ENCODE assay signal across 18 cellular contexts in genomic region chr16:84686702-84687298, GRCh38. TPM values are rescaled to one million over a fixed set of nuclear protein-coding genes. Genes with fewer than 3 reads are reported as not detected.
A peak's percentile ranks its signal among the peaks of the same experiment; 100 is the strongest.
DNase-seq lines count a peak whose midpoint lies in the region; ATAC-seq and TF ChIP-seq lines count a peak whose summit lies in the region.
"Had no signal": no experiment of that assay in that cellular context is flagged by ENCODE, and none has a peak within 500 bp of the region (broad histone marks: within the 10 kb centered on the region; RNA-seq: fewer than 3 reads in every experiment).

No MANE protein-coding gene starts in this region.

- ATAC-seq in IMR-90 (ENCODE audit: low read depth) (no peak), HG02938 (IDR thresholded peaks at IDR 0.05; ENCODE audit: unreplicated experiment) (no peak), GM18498 (IDR thresholded peaks at IDR 0.05; ENCODE audit: unreplicated experiment) (no peak)

- 90% methylated on average over 2 of the region's 6 CpGs; no CpG with 5 or more reads in 1 of the 2 experiments for WGBS in IMR-90 (ENCODE audit: extremely low coverage in 2 of 2, insufficient read length in 1 of 2), 2 experiments

- H3K18ac ChIP-seq in IMR-90 (ENCODE audit: low read depth, low read length): no peak overlapping the region

- peak overlapping the region; percentile 85; the same call in 2 of the 3 replicates for H2BK15ac ChIP-seq in IMR-90 (ENCODE audit: low read depth, low read length)

- H3K4me2 ChIP-seq in IMR-90 (ENCODE audit: low read depth, low read length) (no peak overlapping the region), osteoblast (ENCODE audit: insufficient read depth, low read length) (no peak overlapping the region)
- H3K4me2 ChIP-seq: KMS-11, PC-9 had no signal

- intact Hi-C loops in IMR-90 (cut with micrococcal nuclease): no loop called here

- peak overlapping the region; percentile 76; the same call in 1 of the 2 replicates for H2BK120ac ChIP-seq in IMR-90 (ENCODE audit: low read depth, low read length)

- H3K4me3 ChIP-seq in IMR-90 (ENCODE audit: insufficient read depth, low read depth, low read length): no peak overlapping the region
- no peak overlapping the region for H3K4me3 ChIP-seq in WERI-Rb-1 (ENCODE audit: low read depth, low read length)
- no peak overlapping the region for H3K4me3 ChIP-seq in osteoblast (ENCODE audit: insufficient read depth, low read length)
- H3K4me3 ChIP-seq: PC-9, skin epidermis had no signal

- no peaks in the 10 kb centered on the region for H4K20me1 ChIP-seq in IMR-90 (ENCODE audit: insufficient read depth, low read length)
- no peaks in the 10 kb centered on the region for H4K20me1 ChIP-seq in osteoblast (ENCODE audit: insufficient read depth, low read length)

- H4K91ac ChIP-seq in IMR-90 (ENCODE audit: insufficient read depth, low read depth, low read length): peak overlapping the region; percentile 39; the same call in 1 of the 2 replicates

- peaks cover 9% of the 10 kb centered on the region for H3K4me1 ChIP-seq in IMR-90 (ENCODE audit: control insufficient read depth, insufficient read depth, low read length)
- peaks cover 18% of the 10 kb centered on the region for H3K4me1 ChIP-seq in osteoblast (ENCODE audit: insufficient read depth, low read length)

- BruUV-seq in IMR-90 (replicated peaks; lab: Mats Ljungman, UMichigan): no TSS peak

- H3K23ac ChIP-seq in IMR-90 (ENCODE audit: low read depth, low read length): no peak overlapping the region

- no peaks in the 10 kb centered on the region for H3K27me3 ChIP-seq in IMR-90 (ENCODE audit: control insufficient read depth, insufficient read depth, low read length)
- H3K27me3 ChIP-seq in WERI-Rb-1 (ENCODE audit: insufficient read depth, low read depth, severe bottlenecking): no peaks in the 10 kb centered on the region
- H3K27me3 ChIP-seq in osteoblast (ENCODE audit: insufficient read depth, low read length): no peaks in the 10 kb centered on the region

- in situ Hi-C loops in IMR-90 (cut with MboI; ENCODE audit: low sequenced_read_pairs): no loop called here

- TF ChIP-seq POLR2A in IMR-90 (IDR thresholded peaks at IDR 0.05; ENCODE audit: low read depth, low read length): no peak

- no peak overlapping the region for H3K9ac ChIP-seq in IMR-90 (ENCODE audit: low read depth, low read length)
- H3K9ac ChIP-seq: KMS-11 had no signal

- no peak for TF ChIP-seq RAD21 in IMR-90 (IDR thresholded peaks at IDR 0.05; ENCODE audit: low read length)

- H3K36me3 ChIP-seq in IMR-90 (ENCODE audit: control insufficient read depth, insufficient read depth, low read length) (no peaks in the 10 kb centered on the region), WERI-Rb-1 (no peaks in the 10 kb centered on the region), osteoblast (ENCODE audit: insufficient read depth, low read length) (no peaks in the 10 kb centered on the region)

- H2AK9ac ChIP-seq in IMR-90 (replicated peaks; ENCODE audit: low read depth, low read length, poor library complexity): peak overlapping the region; percentile 44

- CTCF ChIA-PET in IMR-90 (lab: Yijun Ruan, JAX): interaction anchor here (1.4 kb wide), 1 partner anchor 14 kb away, joined by 10 read pairs; no protein-coding TSS in a partner anchor

- H3K27ac ChIP-seq in IMR-90 (ENCODE audit: insufficient read depth, low read length): no peak overlapping the region
- H3K27ac ChIP-seq in WERI-Rb-1: no peak overlapping the region
- H3K27ac ChIP-seq in osteoblast (ENCODE audit: low read depth, low read length): no peak overlapping the region
- H3K27ac ChIP-seq: foreskin keratinocyte, KMS-11, PC-9, skin epidermis had no signal

- peak overlapping the region; percentile 87 for H2BK5ac ChIP-seq in IMR-90 (ENCODE audit: low read depth, low read length, poor library complexity, severe bottlenecking)

- peaks cover 4 to 9% of the 10 kb centered on the region in 2 experiments; a peak in 1 of 4 replicates for H3K79me1 ChIP-seq in IMR-90 (ENCODE audit: low read depth in 1 of 2, low read length in 2 of 2)

- H3K9me3 ChIP-seq in IMR-90 (ENCODE audit: control insufficient read depth, insufficient read depth, low read length): no peaks in the 10 kb centered on the region
- no peaks in the 10 kb centered on the region for H3K9me3 ChIP-seq in WERI-Rb-1 (ENCODE audit: severe bottlenecking)
- H3K9me3 ChIP-seq in osteoblast (ENCODE audit: low read depth, low read length): no peaks in the 10 kb centered on the region

- H3K9me1 ChIP-seq in IMR-90 (ENCODE audit: insufficient read depth, low read length): peaks cover 14% of the 10 kb centered on the region

- H3K56ac ChIP-seq in IMR-90 (ENCODE audit: extremely low read depth, insufficient read depth, low read length): no peak overlapping the region

- dilution Hi-C loops in IMR-90 (cut with HindIII; ENCODE audit: low sequenced_read_pairs, unreplicated experiment): no loop called here

- H3K79me2 ChIP-seq in osteoblast (ENCODE audit: insufficient read depth, low read length): no peaks in the 10 kb centered on the region

- H2AFZ ChIP-seq in IMR-90 (replicated peaks; ENCODE audit: low read length, poor library complexity) (peak overlapping the region; percentile 57), osteoblast (ENCODE audit: low read length) (peak overlapping the region; percentile 55)
- H2AFZ ChIP-seq: PC-9 had no signal

- peak overlapping the region; percentile 22 for H3K4ac ChIP-seq in IMR-90 (ENCODE audit: low read depth, low read length)

- peak overlapping the region; percentile 44; the same call in 1 of the 2 replicates for H4K5ac ChIP-seq in IMR-90 (ENCODE audit: low read depth, low read length)

- POLR2A ChIA-PET in IMR-90 (lab: Charles Lee; ENCODE audit: unreplicated experiment): interaction anchor here (0.6 kb wide), 1 partner anchor 11 kb away, joined by 3 read pairs; no protein-coding TSS in a partner anchor

- TF ChIP-seq CTCF in IMR-90 (conservative IDR thresholded peaks at IDR 0.05; ENCODE audit: low read depth, low read length): no peak
- no peak for TF ChIP-seq CTCF in WERI-Rb-1 (IDR thresholded peaks at IDR 0.05; ENCODE audit: low read depth, low read length)
- no peak for TF ChIP-seq CTCF in osteoblast (IDR thresholded peaks at IDR 0.05; ENCODE audit: extremely low read depth, low read depth, low read length)

- DNase-seq in NCI-H82 (lab: John Stamatoyannopoulos, UW): peak; percentile 46
- no peak for DNase-seq in NCI-H82 treated with DMSO at 0.1 percent for 48 hours (lab: John Stamatoyannopoulos, UW; ENCODE audit: unreplicated experiment)
- no peak for DNase-seq in IMR-90
- DNase-seq in WERI-Rb-1: peak; percentile 56
- DNase-seq in osteoblast (ENCODE audit: insufficient read length, low spot score, missing footprints): no peak
- no peak for DNase-seq in NCI-H1436 treated with DMSO at 0.1 percent for 48 hours (lab: John Stamatoyannopoulos, UW)
- DNase-seq: activated CD4-positive, alpha-beta memory T cell treated with anti-CD3 and anti-CD28 coated beads, Interleukin-2, amount 10 ng/mL, durations not matched to agents 7 days and 5 days; activated CD4-positive, CD25-positive, alpha-beta regulatory T cell; activated naive CD8-positive, alpha-beta T cell treated with anti-CD3 and anti-CD28 coated beads, Interleukin-2, amount 50 U/mL, for 24 hours; C1 segment of cervical spinal cord; NCI-H1417 treated with DMSO at 0.1 percent for 48 hours; PC-9; posterior cingulate gyrus had no signal

- H2BK20ac ChIP-seq in IMR-90 (ENCODE audit: low read depth, low read length): peak overlapping the region; percentile 40; the same call in 1 of the 2 replicates

- H2AK5ac ChIP-seq in IMR-90 (ENCODE audit: low read depth, low read length): peak overlapping the region; percentile 74

- peak overlapping the region in 1 of 2 experiments; percentile 41; a peak in 1 of 4 replicates for H4K8ac ChIP-seq in IMR-90 (ENCODE audit: low read depth in 2 of 2, low read length in 2 of 2)

- peak overlapping the region; percentile 5 for H3K14ac ChIP-seq in IMR-90 (replicated peaks; ENCODE audit: low read depth, low read length)

TF ChIP-seq in IMR-90, 13 proteins besides CTCF, POLR2A, EP300 and RAD21:
- TF ChIP-seq CEBPB (IDR thresholded peaks at IDR 0.05; ENCODE audit: low read depth, low read length): no peak
- no peak for TF ChIP-seq BHLHE40 (IDR thresholded peaks at IDR 0.05; ENCODE audit: low read depth, low read length)
- TF ChIP-seq SMC3 (IDR thresholded peaks at IDR 0.05; ENCODE audit: low read depth, low read length): no peak
- no peak for TF ChIP-seq NFE2L2 (IDR thresholded peaks at IDR 0.05; ENCODE audit: low read depth, low read length)
- no peak for TF ChIP-seq RCOR1 (IDR thresholded peaks at IDR 0.05; ENCODE audit: insufficient replicate concordance, low read length)
- no peak for TF ChIP-seq CHD1 (IDR thresholded peaks at IDR 0.05; ENCODE audit: low read depth, low read length)
- no peak for TF ChIP-seq RFX5 (IDR thresholded peaks at IDR 0.05; ENCODE audit: low read depth, low read length)

RNA-seq across cellular contexts. Expression of gene USP10, which starts 13.0 kb away (rescaled TPM):
- total RNA-seq in IMR-90 (2012; rRNA removed) (54.3 and 61.9 TPM in 2 replicates), osteoblast (41.8 and 43.1 TPM in 2 replicates)
- polyA plus RNA-seq in IMR-90 (2012; rRNA removed): 79.0 and 85.5 TPM in 2 replicates
- 33.5 and 44.0 TPM in 2 replicates for polyA plus RNA-seq in IMR-90 (2012; cell fraction: cytosol; rRNA removed)
- polyA plus RNA-seq in IMR-90 (2012; cell fraction: nucleus; rRNA removed; ENCODE audit: low replicate concordance): 67.7 and 84.6 TPM in 2 replicates

RNA-seq across cellular contexts. Expression of gene KLHL36, which starts 38.5 kb away (rescaled TPM):
- total RNA-seq in IMR-90 (2012; rRNA removed) (45.9 and 50.3 TPM in 2 replicates), osteoblast (67.5 and 69.1 TPM in 2 replicates)
- 46.3 and 48.9 TPM in 2 replicates for polyA plus RNA-seq in IMR-90 (2012; rRNA removed)
- polyA plus RNA-seq in IMR-90 (2012; cell fraction: cytosol; rRNA removed): 23.9 and 49.3 TPM in 2 replicates
- 99.5 and 176 TPM in 2 replicates for polyA plus RNA-seq in IMR-90 (2012; cell fraction: nucleus; rRNA removed; ENCODE audit: low replicate concordance)

Comparison
In these comparisons a context has a peak if more than half of its experiments do, and no peak if none do; other contexts are left out.
1. DNase-seq: peak in NCI-H82 (single experiment) and WERI-Rb-1 (single experiment); none in NCI-H82 treated with DMSO at 0.1 percent for 48 hours (single experiment), IMR-90 (single experiment), osteoblast (single experiment) and NCI-H1436 treated with DMSO at 0.1 percent for 48 hours (single experiment).